21 cellular contexts compared by ENCODE assay signal in the genomic region with DNA sequence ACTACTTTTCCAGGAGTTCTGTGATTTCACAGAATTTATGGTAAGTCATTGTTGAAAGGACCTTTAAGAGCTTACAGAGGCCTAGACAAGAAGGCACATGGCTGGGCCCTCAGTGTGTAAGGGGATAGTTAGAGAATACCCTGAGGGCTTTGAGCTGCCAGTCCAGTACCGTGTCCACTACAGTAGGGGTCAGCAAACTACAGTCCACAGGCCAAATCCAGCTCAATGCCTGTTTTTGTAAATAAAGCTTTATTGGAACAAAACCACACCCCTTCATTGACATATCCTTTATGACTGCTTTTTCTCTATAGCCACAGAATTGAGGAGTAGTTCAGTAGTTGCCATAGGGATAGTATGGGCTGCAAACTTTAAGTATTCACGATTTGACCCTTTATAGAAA.
A peak's percentile ranks its signal among the peaks of the same experiment; 100 is the strongest.
DNase-seq lines count a peak whose midpoint lies in the region; ATAC-seq, FAIRE-seq and TF ChIP-seq lines count a peak whose summit lies in the region.
"Had no signal": no experiment of that assay in that cellular context is flagged by ENCODE, and none has a peak within 500 bp of the region (broad histone marks: within the 10 kb centered on the region; RNA-seq: fewer than 3 reads in every experiment).

No MANE protein-coding gene starts in this region.

- H3K36me3 ChIP-seq in Caco-2 (ENCODE audit: control insufficient read depth, insufficient read depth, low read length) (no peaks in the 10 kb centered on the region), HepG2 (replicated peaks in 1 of 2; ENCODE audit: control insufficient read depth in 1 of 2, insufficient read depth in 2 of 2, low read length in 2 of 2) (no peaks in the 10 kb centered on the region), mucosa of descending colon (ENCODE audit: low read depth) (no peaks in the 10 kb centered on the region)
- H3K36me3 ChIP-seq: pancreas, suprapubic skin had no signal

- TF ChIP-seq POLR2A in HepG2 (IDR thresholded peaks at IDR 0.05; ENCODE audit: insufficient read depth in 1 of 2, low read depth in 2 of 2, low read length in 2 of 2): no peak

- no peaks in the 10 kb centered on the region for H3K4me1 ChIP-seq in Caco-2
- no peaks in the 10 kb centered on the region for H3K4me1 ChIP-seq in HepG2 (ENCODE audit: insufficient read depth, low read length)
- no peaks in the 10 kb centered on the region for H3K4me1 ChIP-seq in mucosa of descending colon (ENCODE audit: low read depth)
- H3K4me1 ChIP-seq: pancreas, suprapubic skin had no signal

- H3K36me3 Mint-ChIP-seq in Caco-2 (ENCODE audit: insufficient read depth, unreplicated experiment): peaks cover 22% of the 10 kb centered on the region

- WGBS in HepG2 (ENCODE audit: low lambda C conversion rate): 9% methylated on average over 1 of the region's 2 CpGs

- in situ Hi-C loops in HepG2 (cut with HindIII; ENCODE audit: extremely low pct_ligation_motif_present, low pct_unique_long_range_greater_than_20kb): loop anchor here (10.0 kb wide), 1 partner anchor 661 kb away; no protein-coding TSS in a partner anchor

- no peak for TF ChIP-seq RAD21 in HepG2 (CRISPR knock-in tag; IDR thresholded peaks at IDR 0.05)

- H3K79me2 ChIP-seq in HepG2 (ENCODE audit: insufficient read depth, low read length): no peaks in the 10 kb centered on the region

- no peaks in the 10 kb centered on the region for H3K4me1 Mint-ChIP-seq in Caco-2 (ENCODE audit: low read depth, unreplicated experiment)

- BruUV-seq in Caco-2 (replicated peaks; lab: Mats Ljungman, UMichigan): no TSS peak
- no TSS peak for BruUV-seq in HepG2 (replicated peaks; lab: Mats Ljungman, UMichigan)

- intact Hi-C loops in Caco-2 (cut with micrococcal nuclease; ENCODE audit: unreplicated experiment): loop anchor here (2.0 to 10.0 kb wide), 2 partner anchors 193 to 249 kb away; no protein-coding TSS in a partner anchor
- intact Hi-C loops in HepG2 (cut with micrococcal nuclease; ENCODE audit: unreplicated experiment): loop anchor here (1.0 kb wide), 2 partner anchors 154 to 656 kb away; no protein-coding TSS in a partner anchor
- intact Hi-C loops in mucosa of descending colon (cut with DNase I, micrococcal nuclease): no loop called here

- H3K9me3 ChIP-seq in Caco-2: no peaks in the 10 kb centered on the region
- no peaks in the 10 kb centered on the region for H3K9me3 ChIP-seq in HepG2 (ENCODE audit: low read length)
- no peaks in the 10 kb centered on the region for H3K9me3 ChIP-seq in mucosa of descending colon
- H3K9me3 ChIP-seq: pancreas, SJCRH30, suprapubic skin had no signal

- TF ChIP-seq CTCF in Caco-2 (IDR thresholded peaks at IDR 0.05; ENCODE audit: insufficient read depth in 1 of 2, low read depth in 1 of 2, low read length in 1 of 2, severe bottlenecking in 1 of 2, unreplicated experiment in 1 of 2) (peak in 1 of 2 experiments; percentile 19), cardiac fibroblast (IDR thresholded peaks at IDR 0.05; ENCODE audit: low read depth, low read length) (peak; percentile 18), HepG2 (CRISPR knock-in tag; IDR thresholded peaks at IDR 0.05) (peak; percentile 48), mucosa of descending colon (IDR thresholded peaks at IDR 0.05) (no peak)

- POLR2A ChIA-PET in Caco-2 (lab: Charles Lee): interaction anchor here (0.8 kb wide), 1 partner anchor 22 kb away, joined by 8 read pairs; no protein-coding TSS in a partner anchor
- POLR2A ChIA-PET in HepG2 (lab: Yijun Ruan, JAX): no interaction called here
- POLR2A ChIA-PET in HEK293T (lab: Yijun Ruan, JAX): no interaction called here

- peak; percentile 66 for ATAC-seq in HepG2
- ATAC-seq in mucosa of descending colon: no peak
- ATAC-seq: pancreas had no signal

- H3K27ac ChIP-seq in HepG2 (ENCODE audit: extremely low read length, insufficient read depth, low read length): no peak overlapping the region
- H3K27ac ChIP-seq: pancreas, SJCRH30, suprapubic skin had no signal

- no peak overlapping the region for H3K4me3 Mint-ChIP-seq in Caco-2 (ENCODE audit: unreplicated experiment)

- no peak for FAIRE-seq in HepG2 (lab: Jason Lieb, UNC)
- FAIRE-seq: frontal cortex, pancreas had no signal

- H3K27me3 ChIP-seq in Caco-2 (replicated peaks; ENCODE audit: control insufficient read depth, insufficient read depth, low read length): no peaks in the 10 kb centered on the region
- no peaks in the 10 kb centered on the region for H3K27me3 ChIP-seq in HepG2 (ENCODE audit: control insufficient read depth in 1 of 2, insufficient read depth in 2 of 2, low read length in 2 of 2)
- H3K27me3 ChIP-seq: SJCRH30, suprapubic skin had no signal

- H2AFZ ChIP-seq in HepG2 (ENCODE audit: low read length): no peak overlapping the region

- H3K4me3 ChIP-seq in Caco-2 (ENCODE audit: low read depth, low read length) (no peak overlapping the region), cardiac fibroblast (replicated peaks in 1 of 2; ENCODE audit: low read depth in 2 of 2, low read length in 2 of 2) (no peak overlapping the region), HepG2 (replicated peaks in 1 of 3; ENCODE audit: insufficient read depth in 1 of 3, low read depth in 2 of 3, low read length in 3 of 3) (no peak overlapping the region), mucosa of descending colon (no peak overlapping the region)
- H3K4me3 ChIP-seq: pancreas, SJCRH30, suprapubic skin had no signal

- no peak overlapping the region for H3K4me2 ChIP-seq in HepG2 (ENCODE audit: low read depth, low read length)

- no peak overlapping the region for H3K27ac Mint-ChIP-seq in Caco-2 (ENCODE audit: unreplicated experiment)

- peak; percentile 25 to 36 for DNase-seq in Caco-2
- peak; percentile 4 for DNase-seq in HK-2 (ENCODE audit: unreplicated experiment)
- DNase-seq in cardiac fibroblast (ENCODE audit: low read depth in 2 of 2): peak; percentile 5 to 25
- peak; percentile 2 for DNase-seq in HepG2 (ENCODE audit: low spot score)
- no peak for DNase-seq in mucosa of descending colon
- no peak for DNase-seq in HEK293T (ENCODE audit: extremely low spot score)
- no peak for DNase-seq in stimulated activated CD4-positive, alpha-beta T cell treated with anti-CD3 and anti-CD28 coated beads, Interleukin-2, amount 100 ng/mL, for 24 hours
- DNase-seq in NCI-H2196 treated with DMSO at 0.1 percent for 48 hours (lab: John Stamatoyannopoulos, UW; ENCODE audit: unreplicated experiment): no peak
- DNase-seq: activated CD4-positive, alpha-beta T cell treated with anti-CD3 and anti-CD28 coated beads for 4 hours; activated CD8-positive, alpha-beta memory T cell treated with anti-CD3 and anti-CD28 coated beads, Interleukin-2, amount 50 U/mL, for 48 hours; activated gamma-delta T cell treated with Interleukin-2 at 50 U/mL for 16 hours; amygdala; MM.1S; NCI-H187 treated with DMSO at 0.1 percent for 48 hours; NCI-H446 treated with DMSO at 0.1 percent for 48 hours; pancreas; stimulated activated CD4-positive, alpha-beta T cell treated with anti-CD3 and anti-CD28 coated beads, Interleukin-4, amount 100 ng/mL, for 24 hours; T1000 had no signal

- no peak for TF ChIP-seq EP300 in HepG2 (IDR thresholded peaks at IDR 0.05; ENCODE audit: low read depth in 2 of 2, low read length in 2 of 2)
- TF ChIP-seq EP300 in HepG2 (CRISPR knock-in tag; IDR thresholded peaks at IDR 0.05; ENCODE audit: borderline replicate concordance): no peak

- CTCF ChIA-PET in Caco-2 (lab: Charles Lee): interaction anchor here (0.9 kb wide), 1 partner anchor 32 kb away, joined by 3 read pairs; no protein-coding TSS in a partner anchor
- CTCF ChIA-PET in HepG2 (lab: Yijun Ruan, JAX; ENCODE audit: low intra/inter-chr PET ratio, low total read pairs): interaction anchor here (1.2 kb wide), 1 partner anchor 657 kb away, joined by 3 read pairs; no protein-coding TSS in a partner anchor
- CTCF ChIA-PET in HEK293T (lab: Yijun Ruan, JAX): interaction anchor here (0.9 kb wide), 1 partner anchor 254 kb away, joined by 3 read pairs; no protein-coding TSS in a partner anchor

- no peak overlapping the region for H3K9ac ChIP-seq in HepG2 (ENCODE audit: insufficient read depth, low read depth, low read length)

- H3K27me3 Mint-ChIP-seq in Caco-2 (ENCODE audit: insufficient read depth, unreplicated experiment): peaks cover 4% of the 10 kb centered on the region

- H3K9me3 Mint-ChIP-seq in Caco-2 (ENCODE audit: unreplicated experiment): no peaks in the 10 kb centered on the region

- no peaks in the 10 kb centered on the region for H4K20me1 ChIP-seq in HepG2 (ENCODE audit: insufficient read depth, low read length)

TF ChIP-seq in HepG2, 621 proteins besides CTCF, POLR2A, EP300 and RAD21 (continues in another document):
- TF ChIP-seq SMC3 (IDR thresholded peaks at IDR 0.05; ENCODE audit: low read length) (peak; percentile 33), STAG1 (CRISPR knock-in tag; IDR thresholded peaks at IDR 0.05) (peak; percentile 59; the same call in 1 of the 2 replicates)
- TF ChIP-seq, protein P1, sequence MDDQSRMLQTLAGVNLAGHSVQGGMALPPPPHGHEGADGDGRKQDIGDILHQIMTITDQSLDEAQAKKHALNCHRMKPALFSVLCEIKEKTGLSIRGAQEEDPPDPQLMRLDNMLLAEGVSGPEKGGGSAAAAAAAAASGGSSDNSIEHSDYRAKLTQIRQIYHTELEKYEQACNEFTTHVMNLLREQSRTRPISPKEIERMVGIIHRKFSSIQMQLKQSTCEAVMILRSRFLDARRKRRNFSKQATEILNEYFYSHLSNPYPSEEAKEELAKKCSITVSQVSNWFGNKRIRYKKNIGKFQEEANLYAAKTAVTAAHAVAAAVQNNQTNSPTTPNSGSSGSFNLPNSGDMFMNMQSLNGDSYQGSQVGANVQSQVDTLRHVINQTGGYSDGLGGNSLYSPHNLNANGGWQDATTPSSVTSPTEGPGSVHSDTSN (CRISPR knock-in tag; IDR thresholded peaks at IDR 0.05; ENCODE audit: borderline replicate concordance): no peak

TF ChIP-seq in HEK293T, 16 proteins besides CTCF, POLR2A, EP300 and RAD21 (continues in another document):
- TF ChIP-seq ELF4 (IDR thresholded peaks at IDR 0.05): no peak
- no peak for TF ChIP-seq LEF1 (IDR thresholded peaks at IDR 0.05; ENCODE audit: borderline replicate concordance)
- no peak for TF ChIP-seq FOXA1 (IDR thresholded peaks at IDR 0.05)
- TF ChIP-seq SUZ12 (IDR thresholded peaks at IDR 0.05): no peak
- TF ChIP-seq CTBP1 (IDR thresholded peaks at IDR 0.05; ENCODE audit: borderline replicate concordance): no peak
- no peak for TF ChIP-seq BHLHE40 (IDR thresholded peaks at IDR 0.05; ENCODE audit: borderline replicate concordance)
- no peak for TF ChIP-seq ARNT (IDR thresholded peaks at IDR 0.05)
- TF ChIP-seq, protein P2, sequence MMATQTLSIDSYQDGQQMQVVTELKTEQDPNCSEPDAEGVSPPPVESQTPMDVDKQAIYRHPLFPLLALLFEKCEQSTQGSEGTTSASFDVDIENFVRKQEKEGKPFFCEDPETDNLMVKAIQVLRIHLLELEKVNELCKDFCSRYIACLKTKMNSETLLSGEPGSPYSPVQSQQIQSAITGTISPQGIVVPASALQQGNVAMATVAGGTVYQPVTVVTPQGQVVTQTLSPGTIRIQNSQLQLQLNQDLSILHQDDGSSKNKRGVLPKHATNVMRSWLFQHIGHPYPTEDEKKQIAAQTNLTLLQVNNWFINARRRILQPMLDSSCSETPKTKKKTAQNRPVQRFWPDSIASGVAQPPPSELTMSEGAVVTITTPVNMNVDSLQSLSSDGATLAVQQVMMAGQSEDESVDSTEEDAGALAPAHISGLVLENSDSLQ (IDR thresholded peaks at IDR 0.05): no peak
- no peak for TF ChIP-seq TARDBP (IDR thresholded peaks at IDR 0.05)
- no peak for TF ChIP-seq NFRKB (IDR thresholded peaks at IDR 0.05)

Comparison
In these comparisons a context has a peak if more than half of its experiments do, and no peak if none do; other contexts are left out.
1. DNase-seq: peak in Caco-2 (2 of 2), HK-2 (single experiment), cardiac fibroblast (2 of 2) and HepG2 (single experiment); none in mucosa of descending colon (0 of 3), HEK293T (single experiment), stimulated activated CD4-positive, alpha-beta T cell treated with anti-CD3 and anti-CD28 coated beads, Interleukin-2, amount 100 ng/mL, for 24 hours (0 of 2) and NCI-H2196 treated with DMSO at 0.1 percent for 48 hours (single experiment).
2. intact Hi-C loops: an anchor here in Caco-2 (2.0 to 10.0 kb wide) and HepG2 (1.0 kb wide); none called in mucosa of descending colon.